In genomic region chr3:183555541-183556081, GRCh38 we compare ENCODE assay signal across 8 cellular contexts. TPM values are rescaled to one million over a fixed set of nuclear protein-coding genes. Genes with fewer than 3 reads are reported as not detected.
DNase-seq lines count a peak whose midpoint lies in the region; ATAC-seq and TF ChIP-seq lines count a peak whose summit lies in the region.

A gene with protein sequence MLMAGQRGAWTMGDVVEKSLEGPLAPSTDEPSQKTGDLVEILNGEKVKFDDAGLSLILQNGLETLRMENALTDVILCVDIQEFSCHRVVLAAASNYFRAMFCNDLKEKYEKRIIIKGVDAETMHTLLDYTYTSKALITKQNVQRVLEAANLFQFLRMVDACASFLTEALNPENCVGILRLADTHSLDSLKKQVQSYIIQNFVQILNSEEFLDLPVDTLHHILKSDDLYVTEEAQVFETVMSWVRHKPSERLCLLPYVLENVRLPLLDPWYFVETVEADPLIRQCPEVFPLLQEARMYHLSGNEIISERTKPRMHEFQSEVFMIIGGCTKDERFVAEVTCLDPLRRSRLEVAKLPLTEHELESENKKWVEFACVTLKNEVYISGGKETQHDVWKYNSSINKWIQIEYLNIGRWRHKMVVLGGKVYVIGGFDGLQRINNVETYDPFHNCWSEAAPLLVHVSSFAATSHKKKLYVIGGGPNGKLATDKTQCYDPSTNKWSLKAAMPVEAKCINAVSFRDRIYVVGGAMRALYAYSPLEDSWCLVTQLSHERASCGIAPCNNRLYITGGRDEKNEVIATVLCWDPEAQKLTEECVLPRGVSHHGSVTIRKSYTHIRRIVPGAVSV (minus strand): TSS chr3:183555706. CDS start chr3:183555653, 53 bp downstream.

- H3K27ac ChIP-seq in DND-41 (ENCODE audit: low read length) = peak within 1 kb of the TSS; percentile 94
- H3K27ac ChIP-seq in right cardiac atrium (ENCODE audit: low read length) = peak within 1 kb of the TSS; percentile 70

- DNase-seq in DND-41 = peak; percentile 80
- DNase-seq in MV-4-11 (lab: John Stamatoyannopoulos, UW) = peak; percentile 88
- peak; percentile 66 for DNase-seq in activated T-cell treated with anti-CD3 and anti-CD28 coated beads for 24 hours (ENCODE audit: low read depth)
- peak; percentile 44 to 69 (median 68) for DNase-seq in right cardiac atrium
- peak; percentile 60 to 70 for DNase-seq in stimulated activated CD8-positive, alpha-beta memory T cell treated with anti-CD3 and anti-CD28 coated beads, Interleukin-15, amount 100 ng/mL, for 48 hours (ENCODE audit: low read depth in 2 of 2)
- DNase-seq in GM03348 (ENCODE audit: low spot score) = no peak
- DNase-seq in type B pancreatic cell (ENCODE audit: extremely low spot score, unreplicated experiment) = no peak

- H2AFZ ChIP-seq in DND-41 (ENCODE audit: low read depth, low read length) = peak within 1 kb of the TSS; percentile 100

- no peaks in the 10 kb centered on the region for H3K36me3 ChIP-seq in DND-41 (ENCODE audit: insufficient read depth, low read length)

- H3K27ac Mint-ChIP-seq in type B pancreatic cell = no peak within 1 kb of the TSS

- 45% methylated on average over 9 of the region's 9 CpGs for WGBS in right cardiac atrium

- peaks cover 43% of the 10 kb centered on the region for H3K4me1 ChIP-seq in DND-41 (ENCODE audit: insufficient read depth, low read length)
- H3K4me1 ChIP-seq in right cardiac atrium (ENCODE audit: control insufficient read depth, insufficient read depth, low read length) = no peaks in the 10 kb centered on the region

- H3K27me3 ChIP-seq in DND-41 (ENCODE audit: insufficient read depth, low read length, poor library complexity) (no peaks in the 10 kb centered on the region), right cardiac atrium (ENCODE audit: control insufficient read depth, insufficient read depth) (no peaks in the 10 kb centered on the region)

- intact Hi-C loops in right cardiac atrium (cut with DNase I) = no loop called here

- no peaks in the 10 kb centered on the region for H3K27me3 Mint-ChIP-seq in type B pancreatic cell

- peak; percentile 98 for ATAC-seq in DND-41 (ENCODE audit: insufficient read depth, low read depth)
- ATAC-seq in GM21576 (IDR thresholded peaks at IDR 0.05; ENCODE audit: unreplicated experiment) = peak; percentile 95
- peak; percentile 84 to 93 for ATAC-seq in right cardiac atrium

- H3K36me3 Mint-ChIP-seq in type B pancreatic cell = no peaks in the 10 kb centered on the region

- H3K4me1 Mint-ChIP-seq in type B pancreatic cell (ENCODE audit: unreplicated experiment) = peaks cover 4% of the 10 kb centered on the region

- peak within 1 kb of the TSS; percentile 79 for H3K4me2 ChIP-seq in DND-41 (ENCODE audit: insufficient read depth, low read length)

- no peaks in the 10 kb centered on the region for H4K20me1 ChIP-seq in DND-41 (ENCODE audit: insufficient read depth, low read length)

- peaks cover 43% of the 10 kb centered on the region for H3K79me2 ChIP-seq in DND-41 (ENCODE audit: insufficient read depth, low read length)

- H3K4me3 ChIP-seq in DND-41 (ENCODE audit: low read depth in 1 of 2, low read length in 2 of 2) (peak within 1 kb of the TSS; percentile 41 to 67), right cardiac atrium (ENCODE audit: low read length) (peak within 1 kb of the TSS; percentile 7)

- TF ChIP-seq CTCF in DND-41 (IDR thresholded peaks at IDR 0.05; ENCODE audit: borderline replicate concordance, extremely low read depth, low read length, poor library complexity, severe bottlenecking) (peak; percentile 5), type B pancreatic cell (conservative IDR thresholded peaks at IDR 0.05) (no peak)

- peak within 1 kb of the TSS; percentile 77 for H3K9ac ChIP-seq in DND-41 (ENCODE audit: low read depth, low read length)

- H3K9me3 ChIP-seq in DND-41 (ENCODE audit: insufficient read depth, low read length, severe bottlenecking) = no peaks in the 10 kb centered on the region
- H3K9me3 ChIP-seq in right cardiac atrium (ENCODE audit: control insufficient read depth, low read length) = no peaks in the 10 kb centered on the region

- H3K4me3 Mint-ChIP-seq in type B pancreatic cell = no peak within 1 kb of the TSS

- no peaks in the 10 kb centered on the region for H3K9me3 Mint-ChIP-seq in type B pancreatic cell

RNA-seq across cellular contexts. Expression of the gene that starts here (rescaled TPM):
- total RNA-seq in right cardiac atrium (1 to 10 TPM; 1.2 to 1.7 (median 1.5) TPM), type B pancreatic cell (ENCODE audit: low replicate concordance) (not detected in 2 replicates)
- polyA plus RNA-seq in right cardiac atrium = 1.1 TPM

Comparison
In these comparisons a context has a peak if more than half of its experiments do, and no peak if none do; other contexts are left out.
1. DNase-seq: peak in DND-41 (single experiment), MV-4-11 (single experiment), activated T-cell treated with anti-CD3 and anti-CD28 coated beads for 24 hours (single experiment), right cardiac atrium (3 of 3) and stimulated activated CD8-positive, alpha-beta memory T cell treated with anti-CD3 and anti-CD28 coated beads, Interleukin-15, amount 100 ng/mL, for 48 hours (2 of 2); none in GM03348 (single experiment) and type B pancreatic cell (single experiment).
2. Peak in every context shown above with its lines, with median percentiles within 50 percentile points of each other: ATAC-seq.